ENCODE assay signal across 3 cellular contexts in the genomic region with DNA sequence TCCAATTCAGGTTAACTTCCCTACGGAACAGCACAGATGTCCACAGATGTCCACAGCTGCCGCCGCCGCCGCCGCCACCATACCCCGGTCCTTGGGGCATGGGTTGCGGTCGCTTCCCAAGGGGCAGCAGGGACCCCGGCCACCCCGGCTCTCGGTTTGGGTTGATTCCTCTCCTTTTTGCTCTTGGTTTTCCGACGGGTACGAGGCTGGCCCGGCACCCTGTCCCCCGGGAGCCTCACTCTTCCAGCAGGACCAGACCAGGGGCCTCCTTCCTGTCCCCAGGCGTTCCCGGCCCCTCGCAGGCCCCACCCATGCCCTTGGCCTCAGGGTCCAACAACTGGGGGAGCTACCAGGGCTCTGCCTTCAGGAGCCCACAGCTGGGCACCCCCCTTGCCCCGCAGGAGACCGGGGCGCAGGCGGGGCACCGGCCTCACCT.
A peak's percentile ranks its signal among the peaks of the same experiment; 100 is the strongest.
TF ChIP-seq lines count a peak whose summit lies in the region.

No MANE protein-coding gene starts in this region.

TF ChIP-seq in GM23338, 12 proteins besides CTCF, POLR2A, EP300 and RAD21 (continues in another document):
- TF ChIP-seq, protein P1, sequence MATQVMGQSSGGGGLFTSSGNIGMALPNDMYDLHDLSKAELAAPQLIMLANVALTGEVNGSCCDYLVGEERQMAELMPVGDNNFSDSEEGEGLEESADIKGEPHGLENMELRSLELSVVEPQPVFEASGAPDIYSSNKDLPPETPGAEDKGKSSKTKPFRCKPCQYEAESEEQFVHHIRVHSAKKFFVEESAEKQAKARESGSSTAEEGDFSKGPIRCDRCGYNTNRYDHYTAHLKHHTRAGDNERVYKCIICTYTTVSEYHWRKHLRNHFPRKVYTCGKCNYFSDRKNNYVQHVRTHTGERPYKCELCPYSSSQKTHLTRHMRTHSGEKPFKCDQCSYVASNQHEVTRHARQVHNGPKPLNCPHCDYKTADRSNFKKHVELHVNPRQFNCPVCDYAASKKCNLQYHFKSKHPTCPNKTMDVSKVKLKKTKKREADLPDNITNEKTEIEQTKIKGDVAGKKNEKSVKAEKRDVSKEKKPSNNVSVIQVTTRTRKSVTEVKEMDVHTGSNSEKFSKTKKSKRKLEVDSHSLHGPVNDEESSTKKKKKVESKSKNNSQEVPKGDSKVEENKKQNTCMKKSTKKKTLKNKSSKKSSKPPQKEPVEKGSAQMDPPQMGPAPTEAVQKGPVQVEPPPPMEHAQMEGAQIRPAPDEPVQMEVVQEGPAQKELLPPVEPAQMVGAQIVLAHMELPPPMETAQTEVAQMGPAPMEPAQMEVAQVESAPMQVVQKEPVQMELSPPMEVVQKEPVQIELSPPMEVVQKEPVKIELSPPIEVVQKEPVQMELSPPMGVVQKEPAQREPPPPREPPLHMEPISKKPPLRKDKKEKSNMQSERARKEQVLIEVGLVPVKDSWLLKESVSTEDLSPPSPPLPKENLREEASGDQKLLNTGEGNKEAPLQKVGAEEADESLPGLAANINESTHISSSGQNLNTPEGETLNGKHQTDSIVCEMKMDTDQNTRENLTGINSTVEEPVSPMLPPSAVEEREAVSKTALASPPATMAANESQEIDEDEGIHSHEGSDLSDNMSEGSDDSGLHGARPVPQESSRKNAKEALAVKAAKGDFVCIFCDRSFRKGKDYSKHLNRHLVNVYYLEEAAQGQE (IDR thresholded peaks at IDR 0.05; ENCODE audit: unreplicated experiment), result no peak
- TF ChIP-seq POLR2AphosphoS5 (IDR thresholded peaks at IDR 0.05; ENCODE audit: low read depth) (no peak), JUNB (IDR thresholded peaks at IDR 0.05; ENCODE audit: unreplicated experiment) (no peak), STAT1 (IDR thresholded peaks at IDR 0.05; ENCODE audit: unreplicated experiment) (no peak), EZH2phosphoT487 (IDR thresholded peaks at IDR 0.05; ENCODE audit: unreplicated experiment) (no peak), ZNF331 (CRISPR knock-in tag; IDR thresholded peaks at IDR 0.05; ENCODE audit: low read depth) (no peak), CREB1 (CRISPR knock-in tag; IDR thresholded peaks at IDR 0.05; ENCODE audit: low read depth) (no peak), EZH2 (IDR thresholded peaks at IDR 0.05; ENCODE audit: low read depth, unreplicated experiment) (no peak), NANOG (IDR thresholded peaks at IDR 0.05; ENCODE audit: borderline replicate concordance) (no peak), ZNF114 (CRISPR knock-in tag; IDR thresholded peaks at IDR 0.05) (no peak)
- TF ChIP-seq, protein P2, sequence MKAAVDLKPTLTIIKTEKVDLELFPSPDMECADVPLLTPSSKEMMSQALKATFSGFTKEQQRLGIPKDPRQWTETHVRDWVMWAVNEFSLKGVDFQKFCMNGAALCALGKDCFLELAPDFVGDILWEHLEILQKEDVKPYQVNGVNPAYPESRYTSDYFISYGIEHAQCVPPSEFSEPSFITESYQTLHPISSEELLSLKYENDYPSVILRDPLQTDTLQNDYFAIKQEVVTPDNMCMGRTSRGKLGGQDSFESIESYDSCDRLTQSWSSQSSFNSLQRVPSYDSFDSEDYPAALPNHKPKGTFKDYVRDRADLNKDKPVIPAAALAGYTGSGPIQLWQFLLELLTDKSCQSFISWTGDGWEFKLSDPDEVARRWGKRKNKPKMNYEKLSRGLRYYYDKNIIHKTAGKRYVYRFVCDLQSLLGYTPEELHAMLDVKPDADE (IDR thresholded peaks at IDR 0.05), result no peak

TF ChIP-seq in GM12878, 131 proteins besides CTCF, POLR2A, EP300 and RAD21:
- no peak for TF ChIP-seq POLR2AphosphoS2 (IDR thresholded peaks at IDR 0.05; ENCODE audit: low read depth, low read length)
- TF ChIP-seq EED (IDR thresholded peaks at IDR 0.05; ENCODE audit: low read depth), result no peak
- TF ChIP-seq JUNB (IDR thresholded peaks at IDR 0.05), result no peak
- no peak for TF ChIP-seq RUNX3 (IDR thresholded peaks at IDR 0.05; ENCODE audit: low read length)
- no peak for TF ChIP-seq JUND (IDR thresholded peaks at IDR 0.05; ENCODE audit: low read depth, low read length)
- TF ChIP-seq IRF4 (IDR thresholded peaks at IDR 0.05; ENCODE audit: low read depth, low read length), result no peak
- no peak for TF ChIP-seq BHLHE40 (IDR thresholded peaks at IDR 0.05; ENCODE audit: borderline replicate concordance in 1 of 2, low read depth in 2 of 2, low read length in 1 of 2)
- TF ChIP-seq LARP7 (IDR thresholded peaks at IDR 0.05), result no peak
- TF ChIP-seq, protein P3, sequence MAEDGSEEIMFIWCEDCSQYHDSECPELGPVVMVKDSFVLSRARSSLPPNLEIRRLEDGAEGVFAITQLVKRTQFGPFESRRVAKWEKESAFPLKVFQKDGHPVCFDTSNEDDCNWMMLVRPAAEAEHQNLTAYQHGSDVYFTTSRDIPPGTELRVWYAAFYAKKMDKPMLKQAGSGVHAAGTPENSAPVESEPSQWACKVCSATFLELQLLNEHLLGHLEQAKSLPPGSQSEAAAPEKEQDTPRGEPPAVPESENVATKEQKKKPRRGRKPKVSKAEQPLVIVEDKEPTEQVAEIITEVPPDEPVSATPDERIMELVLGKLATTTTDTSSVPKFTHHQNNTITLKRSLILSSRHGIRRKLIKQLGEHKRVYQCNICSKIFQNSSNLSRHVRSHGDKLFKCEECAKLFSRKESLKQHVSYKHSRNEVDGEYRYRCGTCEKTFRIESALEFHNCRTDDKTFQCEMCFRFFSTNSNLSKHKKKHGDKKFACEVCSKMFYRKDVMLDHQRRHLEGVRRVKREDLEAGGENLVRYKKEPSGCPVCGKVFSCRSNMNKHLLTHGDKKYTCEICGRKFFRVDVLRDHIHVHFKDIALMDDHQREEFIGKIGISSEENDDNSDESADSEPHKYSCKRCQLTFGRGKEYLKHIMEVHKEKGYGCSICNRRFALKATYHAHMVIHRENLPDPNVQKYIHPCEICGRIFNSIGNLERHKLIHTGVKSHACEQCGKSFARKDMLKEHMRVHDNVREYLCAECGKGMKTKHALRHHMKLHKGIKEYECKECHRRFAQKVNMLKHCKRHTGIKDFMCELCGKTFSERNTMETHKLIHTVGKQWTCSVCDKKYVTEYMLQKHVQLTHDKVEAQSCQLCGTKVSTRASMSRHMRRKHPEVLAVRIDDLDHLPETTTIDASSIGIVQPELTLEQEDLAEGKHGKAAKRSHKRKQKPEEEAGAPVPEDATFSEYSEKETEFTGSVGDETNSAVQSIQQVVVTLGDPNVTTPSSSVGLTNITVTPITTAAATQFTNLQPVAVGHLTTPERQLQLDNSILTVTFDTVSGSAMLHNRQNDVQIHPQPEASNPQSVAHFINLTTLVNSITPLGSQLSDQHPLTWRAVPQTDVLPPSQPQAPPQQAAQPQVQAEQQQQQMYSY (CRISPR knock-in tag; IDR thresholded peaks at IDR 0.05), result no peak
- no peak for TF ChIP-seq IKZF2 (IDR thresholded peaks at IDR 0.05)
- TF ChIP-seq KLF5 (IDR thresholded peaks at IDR 0.05; ENCODE audit: partially characterized antibody), result no peak

TF ChIP-seq in HepG2, 621 proteins besides CTCF, POLR2A, EP300 and RAD21 (continues in another document):
- TF ChIP-seq ZNF552 (CRISPR knock-in tag; IDR thresholded peaks at IDR 0.05; ENCODE audit: borderline replicate concordance) (no peak), NFKB2 (CRISPR knock-in tag; IDR thresholded peaks at IDR 0.05; ENCODE audit: borderline replicate concordance) (no peak), AGO1 (IDR thresholded peaks at IDR 0.05; ENCODE audit: low read depth, low read length, poor library complexity, severe bottlenecking) (peak; percentile 80), JARID2 (CRISPR knock-in tag; IDR thresholded peaks at IDR 0.05; ENCODE audit: insufficient replicate concordance) (no peak), GABPB1 (CRISPR knock-in tag; IDR thresholded peaks at IDR 0.05) (0 out of 2 replicates have a peak, but pooled peaks have one; percentile 11), SAFB2 (CRISPR knock-in tag; IDR thresholded peaks at IDR 0.05; ENCODE audit: borderline replicate concordance, low read depth) (no peak), HHEX (CRISPR knock-in tag; IDR thresholded peaks at IDR 0.05) (no peak), DNMT1 (CRISPR knock-in tag; IDR thresholded peaks at IDR 0.05) (no peak), NCOA2 (CRISPR knock-in tag; IDR thresholded peaks at IDR 0.05) (no peak), SMAD9 (CRISPR knock-in tag; IDR thresholded peaks at IDR 0.05) (no peak), CBFB (CRISPR knock-in tag; IDR thresholded peaks at IDR 0.05) (no peak), RFXAP (CRISPR knock-in tag; IDR thresholded peaks at IDR 0.05; ENCODE audit: borderline replicate concordance) (no peak), ZNF768 (CRISPR knock-in tag; IDR thresholded peaks at IDR 0.05) (peak; percentile 27; the same call in 1 of the 2 replicates)
- TF ChIP-seq, protein P4, sequence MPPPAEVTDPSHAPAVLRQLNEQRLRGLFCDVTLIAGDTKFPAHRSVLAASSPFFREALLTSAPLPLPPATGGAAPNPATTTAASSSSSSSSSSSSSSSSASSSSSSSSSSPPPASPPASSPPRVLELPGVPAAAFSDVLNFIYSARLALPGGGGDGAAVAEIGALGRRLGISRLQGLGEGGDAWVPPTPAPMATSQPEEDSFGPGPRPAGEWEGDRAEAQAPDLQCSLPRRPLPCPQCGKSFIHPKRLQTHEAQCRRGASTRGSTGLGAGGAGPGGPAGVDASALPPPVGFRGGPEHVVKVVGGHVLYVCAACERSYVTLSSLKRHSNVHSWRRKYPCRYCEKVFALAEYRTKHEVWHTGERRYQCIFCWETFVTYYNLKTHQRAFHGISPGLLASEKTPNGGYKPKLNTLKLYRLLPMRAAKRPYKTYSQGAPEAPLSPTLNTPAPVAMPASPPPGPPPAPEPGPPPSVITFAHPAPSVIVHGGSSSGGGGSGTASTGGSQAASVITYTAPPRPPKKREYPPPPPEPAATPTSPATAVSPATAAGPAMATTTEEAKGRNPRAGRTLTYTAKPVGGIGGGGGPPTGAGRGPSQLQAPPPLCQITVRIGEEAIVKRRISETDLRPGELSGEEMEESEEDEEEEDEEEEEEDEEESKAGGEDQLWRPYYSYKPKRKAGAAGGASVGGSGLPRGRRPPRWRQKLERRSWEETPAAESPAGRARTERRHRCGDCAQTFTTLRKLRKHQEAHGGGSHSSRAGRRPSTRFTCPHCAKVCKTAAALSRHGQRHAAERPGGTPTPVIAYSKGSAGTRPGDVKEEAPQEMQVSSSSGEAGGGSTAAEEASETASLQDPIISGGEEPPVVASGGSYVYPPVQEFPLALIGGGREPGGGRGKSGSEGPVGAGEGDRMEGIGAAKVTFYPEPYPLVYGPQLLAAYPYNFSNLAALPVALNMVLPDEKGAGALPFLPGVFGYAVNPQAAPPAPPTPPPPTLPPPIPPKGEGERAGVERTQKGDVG (CRISPR knock-in tag; IDR thresholded peaks at IDR 0.05; ENCODE audit: borderline replicate concordance), result no peak
- TF ChIP-seq, protein P5, sequence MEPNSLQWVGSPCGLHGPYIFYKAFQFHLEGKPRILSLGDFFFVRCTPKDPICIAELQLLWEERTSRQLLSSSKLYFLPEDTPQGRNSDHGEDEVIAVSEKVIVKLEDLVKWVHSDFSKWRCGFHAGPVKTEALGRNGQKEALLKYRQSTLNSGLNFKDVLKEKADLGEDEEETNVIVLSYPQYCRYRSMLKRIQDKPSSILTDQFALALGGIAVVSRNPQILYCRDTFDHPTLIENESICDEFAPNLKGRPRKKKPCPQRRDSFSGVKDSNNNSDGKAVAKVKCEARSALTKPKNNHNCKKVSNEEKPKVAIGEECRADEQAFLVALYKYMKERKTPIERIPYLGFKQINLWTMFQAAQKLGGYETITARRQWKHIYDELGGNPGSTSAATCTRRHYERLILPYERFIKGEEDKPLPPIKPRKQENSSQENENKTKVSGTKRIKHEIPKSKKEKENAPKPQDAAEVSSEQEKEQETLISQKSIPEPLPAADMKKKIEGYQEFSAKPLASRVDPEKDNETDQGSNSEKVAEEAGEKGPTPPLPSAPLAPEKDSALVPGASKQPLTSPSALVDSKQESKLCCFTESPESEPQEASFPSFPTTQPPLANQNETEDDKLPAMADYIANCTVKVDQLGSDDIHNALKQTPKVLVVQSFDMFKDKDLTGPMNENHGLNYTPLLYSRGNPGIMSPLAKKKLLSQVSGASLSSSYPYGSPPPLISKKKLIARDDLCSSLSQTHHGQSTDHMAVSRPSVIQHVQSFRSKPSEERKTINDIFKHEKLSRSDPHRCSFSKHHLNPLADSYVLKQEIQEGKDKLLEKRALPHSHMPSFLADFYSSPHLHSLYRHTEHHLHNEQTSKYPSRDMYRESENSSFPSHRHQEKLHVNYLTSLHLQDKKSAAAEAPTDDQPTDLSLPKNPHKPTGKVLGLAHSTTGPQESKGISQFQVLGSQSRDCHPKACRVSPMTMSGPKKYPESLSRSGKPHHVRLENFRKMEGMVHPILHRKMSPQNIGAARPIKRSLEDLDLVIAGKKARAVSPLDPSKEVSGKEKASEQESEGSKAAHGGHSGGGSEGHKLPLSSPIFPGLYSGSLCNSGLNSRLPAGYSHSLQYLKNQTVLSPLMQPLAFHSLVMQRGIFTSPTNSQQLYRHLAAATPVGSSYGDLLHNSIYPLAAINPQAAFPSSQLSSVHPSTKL (CRISPR knock-in tag; IDR thresholded peaks at IDR 0.05), result no peak
- TF ChIP-seq, protein P6, sequence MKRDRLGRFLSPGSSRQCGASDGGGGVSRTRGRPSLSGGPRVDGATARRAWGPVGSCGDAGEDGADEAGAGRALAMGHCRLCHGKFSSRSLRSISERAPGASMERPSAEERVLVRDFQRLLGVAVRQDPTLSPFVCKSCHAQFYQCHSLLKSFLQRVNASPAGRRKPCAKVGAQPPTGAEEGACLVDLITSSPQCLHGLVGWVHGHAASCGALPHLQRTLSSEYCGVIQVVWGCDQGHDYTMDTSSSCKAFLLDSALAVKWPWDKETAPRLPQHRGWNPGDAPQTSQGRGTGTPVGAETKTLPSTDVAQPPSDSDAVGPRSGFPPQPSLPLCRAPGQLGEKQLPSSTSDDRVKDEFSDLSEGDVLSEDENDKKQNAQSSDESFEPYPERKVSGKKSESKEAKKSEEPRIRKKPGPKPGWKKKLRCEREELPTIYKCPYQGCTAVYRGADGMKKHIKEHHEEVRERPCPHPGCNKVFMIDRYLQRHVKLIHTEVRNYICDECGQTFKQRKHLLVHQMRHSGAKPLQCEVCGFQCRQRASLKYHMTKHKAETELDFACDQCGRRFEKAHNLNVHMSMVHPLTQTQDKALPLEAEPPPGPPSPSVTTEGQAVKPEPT (CRISPR knock-in tag; IDR thresholded peaks at IDR 0.05; ENCODE audit: low read depth), result no peak
- TF ChIP-seq, protein P7, sequence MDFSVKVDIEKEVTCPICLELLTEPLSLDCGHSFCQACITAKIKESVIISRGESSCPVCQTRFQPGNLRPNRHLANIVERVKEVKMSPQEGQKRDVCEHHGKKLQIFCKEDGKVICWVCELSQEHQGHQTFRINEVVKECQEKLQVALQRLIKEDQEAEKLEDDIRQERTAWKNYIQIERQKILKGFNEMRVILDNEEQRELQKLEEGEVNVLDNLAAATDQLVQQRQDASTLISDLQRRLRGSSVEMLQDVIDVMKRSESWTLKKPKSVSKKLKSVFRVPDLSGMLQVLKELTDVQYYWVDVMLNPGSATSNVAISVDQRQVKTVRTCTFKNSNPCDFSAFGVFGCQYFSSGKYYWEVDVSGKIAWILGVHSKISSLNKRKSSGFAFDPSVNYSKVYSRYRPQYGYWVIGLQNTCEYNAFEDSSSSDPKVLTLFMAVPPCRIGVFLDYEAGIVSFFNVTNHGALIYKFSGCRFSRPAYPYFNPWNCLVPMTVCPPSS (IDR thresholded peaks at IDR 0.05), result no peak
